17 cellular contexts compared by ENCODE assay signal in genomic region chr9:76926324-76926731, GRCh38. TPM values are rescaled to one million over a fixed set of nuclear protein-coding genes. Genes with fewer than 3 reads are reported as not detected.
DNase-seq lines count a peak whose midpoint lies in the region; ATAC-seq, FAIRE-seq and TF ChIP-seq lines count a peak whose summit lies in the region.
"Had no signal": no experiment of that assay in that cellular context is flagged by ENCODE, and none has a peak within 500 bp of the region (broad histone marks: within the 10 kb centered on the region; RNA-seq: fewer than 3 reads in every experiment).

No MANE protein-coding gene starts in this region.

- H3K27ac Mint-ChIP-seq in activated T-helper 17 cell treated with anti-CD3 and anti-CD28 coated beads, Interleukin-2, amount 50 U/mL, for 72 hours = no peak overlapping the region
- H3K27ac Mint-ChIP-seq: activated CD4-positive, alpha-beta T cell treated with anti-CD3 and anti-CD28 coated beads, Interleukin-2, amount 10 ng/mL, durations not matched to agents 24 days and 14 days; stimulated activated memory B cell treated with anti-CD40 and anti-IgM and Interleukin-4, amounts not matched to agents 10 μg/mL and 1 μg/mL and 100 μg/mL, for 72 hours had no signal

- no peaks in the 10 kb centered on the region for H3K4me1 Mint-ChIP-seq in activated T-helper 17 cell treated with anti-CD3 and anti-CD28 coated beads, Interleukin-2, amount 50 U/mL, for 72 hours
- H3K4me1 Mint-ChIP-seq: activated CD4-positive, alpha-beta T cell treated with anti-CD3 and anti-CD28 coated beads, Interleukin-2, amount 10 ng/mL, durations not matched to agents 24 days and 14 days; central memory CD8-positive, alpha-beta T cell; stimulated activated memory B cell treated with anti-CD40 and anti-IgM and Interleukin-4, amounts not matched to agents 10 μg/mL and 1 μg/mL and 100 μg/mL, for 72 hours had no signal

- TF ChIP-seq CTCF in AG10803 (conservative IDR thresholded peaks at IDR 0.05; ENCODE audit: low read length) (no peak), bronchial epithelial cell (IDR thresholded peaks at IDR 0.05; ENCODE audit: insufficient read depth, low read length, severe bottlenecking) (no peak)

- FAIRE-seq in bronchial epithelial cell (lab: Jason Lieb, UNC) = no peak

- H3K27ac ChIP-seq in effector memory CD4-positive, alpha-beta T cell (ENCODE audit: insufficient read depth, low read length, poor library complexity, severe bottlenecking) = no peak overlapping the region
- H3K27ac ChIP-seq: esophagus muscularis mucosa, prostate gland had no signal

- no peaks in the 10 kb centered on the region for H3K27me3 ChIP-seq in bronchial epithelial cell (ENCODE audit: control insufficient read depth, insufficient read depth, low read length)
- H3K27me3 ChIP-seq in effector memory CD4-positive, alpha-beta T cell (replicated peaks; ENCODE audit: control insufficient read depth, insufficient read depth, low read length, poor library complexity, severe bottlenecking) = no peaks in the 10 kb centered on the region
- H3K27me3 ChIP-seq: esophagus muscularis mucosa had no signal

- H3K4me3 ChIP-seq in AG10803 (ENCODE audit: low read length) (no peak overlapping the region), bronchial epithelial cell (ENCODE audit: low read depth, low read length) (no peak overlapping the region)
- no peak overlapping the region for H3K4me3 ChIP-seq in effector memory CD4-positive, alpha-beta T cell (ENCODE audit: insufficient read depth, low read depth, low read length, poor library complexity, severe bottlenecking)
- H3K4me3 ChIP-seq: esophagus muscularis mucosa, prostate gland had no signal

- DNase-seq in AG10803 (ENCODE audit: low read depth) = peak; percentile 93
- DNase-seq in M059J (ENCODE audit: low read depth) = peak; percentile 87
- DNase-seq in bronchial epithelial cell (ENCODE audit: low read depth) = peak; percentile 45
- peak; percentile 12 to 52 for DNase-seq in lung microvascular endothelial cell (ENCODE audit: low read depth in 2 of 2)
- DNase-seq in NCI-H146 (lab: John Stamatoyannopoulos, UW) = no peak
- DNase-seq in effector memory CD4-positive, alpha-beta T cell = no peak
- DNase-seq: activated CD4-positive, alpha-beta T cell treated with anti-CD3 and anti-CD28 coated beads, Interleukin-2, amount 10 ng/mL, durations not matched to agents 24 days and 14 days; C1 segment of cervical spinal cord; GF-D8; KBM-7; NCI-H2029 had no signal

- H3K36me3 Mint-ChIP-seq in activated T-helper 17 cell treated with anti-CD3 and anti-CD28 coated beads, Interleukin-2, amount 50 U/mL, for 72 hours (ENCODE audit: low read depth) = no peaks in the 10 kb centered on the region
- H3K36me3 Mint-ChIP-seq: stimulated activated memory B cell treated with anti-CD40 and anti-IgM and Interleukin-4, amounts not matched to agents 10 μg/mL and 1 μg/mL and 100 μg/mL, for 72 hours had no signal

- no peak overlapping the region for H3K4me3 Mint-ChIP-seq in activated T-helper 17 cell treated with anti-CD3 and anti-CD28 coated beads, Interleukin-2, amount 50 U/mL, for 72 hours
- H3K4me3 Mint-ChIP-seq: activated CD4-positive, alpha-beta T cell treated with anti-CD3 and anti-CD28 coated beads, Interleukin-2, amount 10 ng/mL, durations not matched to agents 24 days and 14 days; central memory CD8-positive, alpha-beta T cell; stimulated activated memory B cell treated with anti-CD40 and anti-IgM and Interleukin-4, amounts not matched to agents 10 μg/mL and 1 μg/mL and 100 μg/mL, for 72 hours had no signal

- no peaks in the 10 kb centered on the region for H3K4me1 ChIP-seq in effector memory CD4-positive, alpha-beta T cell (ENCODE audit: control insufficient read depth, insufficient read depth, low read length, poor library complexity, severe bottlenecking)
- H3K4me1 ChIP-seq: esophagus muscularis mucosa, prostate gland had no signal

- peaks cover 5% of the 10 kb centered on the region for H3K27me3 Mint-ChIP-seq in activated T-helper 17 cell treated with anti-CD3 and anti-CD28 coated beads, Interleukin-2, amount 50 U/mL, for 72 hours
- H3K27me3 Mint-ChIP-seq: activated CD4-positive, alpha-beta T cell treated with anti-CD3 and anti-CD28 coated beads, Interleukin-2, amount 10 ng/mL, durations not matched to agents 24 days and 14 days; central memory CD8-positive, alpha-beta T cell had no signal

- no peaks in the 10 kb centered on the region for H3K9me3 Mint-ChIP-seq in activated T-helper 17 cell treated with anti-CD3 and anti-CD28 coated beads, Interleukin-2, amount 50 U/mL, for 72 hours
- H3K9me3 Mint-ChIP-seq: activated CD4-positive, alpha-beta T cell treated with anti-CD3 and anti-CD28 coated beads, Interleukin-2, amount 10 ng/mL, durations not matched to agents 24 days and 14 days; central memory CD8-positive, alpha-beta T cell had no signal

- ATAC-seq in activated T-helper 17 cell treated with anti-CD3 and anti-CD28 coated beads, Interleukin-2, amount 50 U/mL, for 72 hours (replicated peaks) = no peak
- ATAC-seq in HG03196 (IDR thresholded peaks at IDR 0.05; ENCODE audit: unreplicated experiment) = no peak
- ATAC-seq: stimulated activated memory B cell treated with anti-CD40 and anti-IgM and Interleukin-4, amounts not matched to agents 10 μg/mL and 1 μg/mL and 100 μg/mL, for 72 hours had no signal

- H3K36me3 ChIP-seq in bronchial epithelial cell (ENCODE audit: control insufficient read depth, insufficient read depth, low read length) = no peaks in the 10 kb centered on the region
- H3K36me3 ChIP-seq in effector memory CD4-positive, alpha-beta T cell (ENCODE audit: control insufficient read depth, insufficient read depth, low read length) = no peaks in the 10 kb centered on the region
- H3K36me3 ChIP-seq: esophagus muscularis mucosa, prostate gland had no signal

- no peaks in the 10 kb centered on the region for H3K9me3 ChIP-seq in effector memory CD4-positive, alpha-beta T cell (ENCODE audit: control insufficient read depth, low read length)
- H3K9me3 ChIP-seq: esophagus muscularis mucosa, prostate gland had no signal

RNA-seq across cellular contexts. Expression of gene PRUNE2, which starts 20.4 kb away (rescaled TPM):
- 4.8 and 7.2 TPM in 2 replicates for total RNA-seq in M059J (2014; rRNA removed; shearing (Covaris generic))
- total RNA-seq in bronchial epithelial cell (under 0.01 TPM in 1 of 2 replicates, not detected in the other), lung microvascular endothelial cell (8.5 and 16.6 TPM in 2 replicates)
- under 1 TPM; 0.24 to 0.39 TPM for total RNA-seq in activated T-helper 17 cell treated with anti-CD3 and anti-CD28 coated beads, Interleukin-2, amount 50 U/mL, for 72 hours

Comparison
In these comparisons a context has a peak if more than half of its experiments do, and no peak if none do; other contexts are left out.
1. DNase-seq: peak in AG10803 (single experiment), M059J (single experiment), bronchial epithelial cell (single experiment) and lung microvascular endothelial cell (2 of 2); none in NCI-H146 (single experiment) and effector memory CD4-positive, alpha-beta T cell (0 of 3).